8 cellular contexts compared by ENCODE assay signal in genomic region chr5:26700759-26701384, GRCh38.
DNase-seq lines count a peak whose midpoint lies in the region; ATAC-seq and TF ChIP-seq lines count a peak whose summit lies in the region.

No MANE protein-coding gene starts in this region.

- POLR2A ChIA-PET in SK-N-SH (lab: Yijun Ruan, JAX): no interaction called here

- intact Hi-C loops in aorta (cut with DNase I): no loop called here

- H3K9me3 ChIP-seq in SK-N-SH (no peaks in the 10 kb centered on the region), iPS DF 6.9 (ENCODE audit: control insufficient read depth, insufficient read depth, low read length) (no peaks in the 10 kb centered on the region; the same call in 1 of the 2 replicates), aorta (ENCODE audit: control insufficient read depth, low read length) (no peaks in the 10 kb centered on the region)

- H3K4me3 ChIP-seq in SK-N-SH (ENCODE audit: low read depth in 2 of 2, low read length in 1 of 2) (peak overlapping the region in 1 of 2 experiments; percentile 41; a peak in 1 of 4 replicates), iPS DF 6.9 (ENCODE audit: low read length) (no peak overlapping the region), aorta (ENCODE audit: low read length in 2 of 2) (no peak overlapping the region)

- CTCF ChIA-PET in SK-N-SH (lab: Yijun Ruan, JAX): interaction anchor here (0.5 to 1.6 kb wide), 11 partner anchors 9 to 934 kb away, joined by 3 to 19 read pairs (median 4); no protein-coding TSS in a partner anchor

- H4K20me1 ChIP-seq in SK-N-SH (ENCODE audit: insufficient read depth): no peaks in the 10 kb centered on the region

- no peak overlapping the region for H2AFZ ChIP-seq in SK-N-SH (ENCODE audit: low read depth)

- H3K9me2 ChIP-seq in SK-N-SH: no peaks in the 10 kb centered on the region

- H3K27ac ChIP-seq in SK-N-SH (ENCODE audit: low read depth in 2 of 2, low read length in 1 of 2) (no peak overlapping the region), iPS DF 6.9 (ENCODE audit: low read length) (no peak overlapping the region), aorta (ENCODE audit: low read depth in 1 of 2, low read length in 2 of 2) (no peak overlapping the region)

- H3K27me3 ChIP-seq in SK-N-SH (ENCODE audit: insufficient read depth) (no peaks in the 10 kb centered on the region), iPS DF 6.9 (ENCODE audit: control insufficient read depth, insufficient read depth, low read length) (no peaks in the 10 kb centered on the region), aorta (ENCODE audit: control insufficient read depth in 1 of 2, insufficient read depth in 2 of 2, low read length in 1 of 2) (no peaks in the 10 kb centered on the region)

- no peak overlapping the region for H3K4me2 ChIP-seq in SK-N-SH

- H3F3A ChIP-seq in SK-N-SH (replicated peaks; ENCODE audit: insufficient read depth): no peaks in the 10 kb centered on the region

- no peaks in the 10 kb centered on the region for H3K79me2 ChIP-seq in SK-N-SH (ENCODE audit: insufficient read depth)

- TF ChIP-seq EP300 in SK-N-SH (IDR thresholded peaks at IDR 0.05; ENCODE audit: borderline replicate concordance in 1 of 2, low read depth in 1 of 2, low read length in 1 of 2): no peak

- WGBS in SK-N-SH (ENCODE audit: low lambda C conversion rate): 4% methylated on average over 2 of the region's 2 CpGs
- WGBS in iPS DF 6.9 (ENCODE audit: insufficient coverage, insufficient read length): no CpG with 5 or more reads among the region's 2 CpGs
- 46 to 49% methylated on average over 2 of the region's 2 CpGs for WGBS in aorta, 2 donors

- H3K36me3 ChIP-seq in SK-N-SH (replicated peaks in 1 of 2; ENCODE audit: control insufficient read depth in 1 of 2, insufficient read depth in 2 of 2, low read length in 1 of 2) (no peaks in the 10 kb centered on the region), iPS DF 6.9 (ENCODE audit: control insufficient read depth, insufficient read depth, low read length) (no peaks in the 10 kb centered on the region), aorta (ENCODE audit: control insufficient read depth in 1 of 2, insufficient read depth in 2 of 2, low read length in 1 of 2) (no peaks in the 10 kb centered on the region)

- H3K4me1 ChIP-seq in SK-N-SH (ENCODE audit: control insufficient read depth in 1 of 2, insufficient read depth in 2 of 2, low read depth in 1 of 2, low read length in 1 of 2) (no peaks in the 10 kb centered on the region), iPS DF 6.9 (ENCODE audit: control insufficient read depth, insufficient read depth, low read length) (no peaks in the 10 kb centered on the region), aorta (ENCODE audit: control insufficient read depth in 1 of 2, insufficient read depth in 2 of 2, low read length in 2 of 2) (no peaks in the 10 kb centered on the region)

- peak; percentile 67 for TF ChIP-seq RAD21 in SK-N-SH (IDR thresholded peaks at IDR 0.05; ENCODE audit: low read length)

- peak; percentile 72 for TF ChIP-seq CTCF in SK-N-SH (IDR thresholded peaks at IDR 0.05)

- H3K9ac ChIP-seq in SK-N-SH: no peak overlapping the region

- DNase-seq in stimulated activated CD4-positive, alpha-beta T cell treated with anti-CD3 and anti-CD28 coated beads, Interleukin-15, amount 100 ng/mL, for 24 hours: peak; percentile 5
- DNase-seq in stimulated activated CD4-positive, alpha-beta T cell treated with anti-CD3 and anti-CD28 coated beads, Interleukin-4, amount 100 ng/mL, for 1 hour: no peak
- DNase-seq in NCI-H1417 treated with DMSO at 0.1 percent for 48 hours (lab: John Stamatoyannopoulos, UW) (peak; percentile 42), SK-N-SH (peak; percentile 38), iPS DF 6.9 (ENCODE audit: low read depth, low spot score) (peak; percentile 29), aorta (no peak)
- DNase-seq in activated CD4-positive, CD25-positive, alpha-beta regulatory T cell (lab: John Stamatoyannopoulos, UW): no peak

- ATAC-seq in aorta (ENCODE audit: low FRiP score) (no peak), HG03378 (IDR thresholded peaks at IDR 0.05; ENCODE audit: unreplicated experiment) (no peak)

TF ChIP-seq in SK-N-SH, 30 proteins besides CTCF, POLR2A, EP300 and RAD21:
- TF ChIP-seq TAF1 (IDR thresholded peaks at IDR 0.05; ENCODE audit: borderline replicate concordance, low read depth, low read length) (no peak), SMC3 (IDR thresholded peaks at IDR 0.05; ENCODE audit: low read depth, low read length) (peak; percentile 21; the same call in 1 of the 2 replicates), IRF3 (IDR thresholded peaks at IDR 0.05; ENCODE audit: low read depth, low read length) (no peak)

Comparison
In these comparisons a context has a peak if more than half of its experiments do, and no peak if none do; other contexts are left out.
1. DNase-seq: peak in stimulated activated CD4-positive, alpha-beta T cell treated with anti-CD3 and anti-CD28 coated beads, Interleukin-15, amount 100 ng/mL, for 24 hours (single experiment), NCI-H1417 treated with DMSO at 0.1 percent for 48 hours (single experiment), SK-N-SH (single experiment) and iPS DF 6.9 (single experiment); none in stimulated activated CD4-positive, alpha-beta T cell treated with anti-CD3 and anti-CD28 coated beads, Interleukin-4, amount 100 ng/mL, for 1 hour (single experiment), aorta (0 of 2) and activated CD4-positive, CD25-positive, alpha-beta regulatory T cell (0 of 4).